ENCODE assay signal across 16 cellular contexts in the genomic region with DNA sequence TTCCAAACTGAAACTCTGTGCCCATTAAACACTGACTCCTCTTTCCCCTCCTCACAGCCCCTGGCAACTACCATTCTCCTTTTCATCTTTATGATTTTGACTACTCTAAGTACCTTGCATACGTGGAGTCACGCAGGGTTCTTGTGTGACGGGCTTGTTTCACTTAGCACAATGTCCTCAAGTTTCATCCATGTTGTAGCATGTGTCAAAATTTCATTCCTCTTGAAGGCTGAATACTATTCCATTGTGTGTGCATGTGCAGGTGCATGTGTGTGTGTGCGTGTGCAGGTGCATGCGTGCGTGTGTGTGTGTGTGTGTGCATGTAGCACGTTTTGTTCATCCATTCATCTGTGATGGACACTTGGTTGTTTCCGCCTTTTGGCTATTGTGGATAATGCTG.
DNase-seq lines count a peak whose midpoint lies in the region; ATAC-seq and TF ChIP-seq lines count a peak whose summit lies in the region.
"Had no signal": no experiment of that assay in that cellular context is flagged by ENCODE, and none has a peak within 500 bp of the region (broad histone marks: within the 10 kb centered on the region; RNA-seq: fewer than 3 reads in every experiment).

No MANE protein-coding gene starts in this region.

- H3K4me1 Mint-ChIP-seq in CD4-positive, CD25-positive, alpha-beta regulatory T cell, result peaks cover 13 to 63% (median 45%) of the 10 kb centered on the region in 4 donors
- H3K4me1 Mint-ChIP-seq in HFFc6 (ENCODE audit: low read depth), result peaks cover 88% of the 10 kb centered on the region
- H3K4me1 Mint-ChIP-seq in activated naive CD8-positive, alpha-beta T cell treated with anti-CD3 and anti-CD28 coated beads for 36 hours, result peaks cover 50% of the 10 kb centered on the region
- H3K4me1 Mint-ChIP-seq in naive thymus-derived CD4-positive, alpha-beta T cell, result peaks cover 41 to 63% (median 51%) of the 10 kb centered on the region in 7 donors

- POLR2A ChIA-PET in naive thymus-derived CD4-positive, alpha-beta T cell (lab: Charles Lee), result interaction anchor here (1.9 to 4.7 kb wide), 3 partner anchors 94 to 179 kb away, joined by 10 to 35 read pairs (median 14); no protein-coding TSS in a partner anchor

- peaks cover 47% of the 10 kb centered on the region for H3K4me1 ChIP-seq in CD4-positive, CD25-positive, alpha-beta regulatory T cell (ENCODE audit: control insufficient read depth, insufficient read depth, low read length, poor library complexity, severe bottlenecking)
- peaks cover 44 to 45% of the 10 kb centered on the region in 2 donors for H3K4me1 ChIP-seq in naive thymus-derived CD4-positive, alpha-beta T cell (ENCODE audit: control insufficient read depth in 2 of 2, insufficient read depth in 2 of 2, low read length in 2 of 2)

- no peak overlapping the region for H3K4me3 ChIP-seq in CD4-positive, CD25-positive, alpha-beta regulatory T cell (ENCODE audit: low read depth, low read length)
- H3K4me3 ChIP-seq in naive thymus-derived CD4-positive, alpha-beta T cell (ENCODE audit: low read length), result no peak overlapping the region
- H3K4me3 ChIP-seq: stomach had no signal

- intact Hi-C loops in naive thymus-derived CD4-positive, alpha-beta T cell (cut with micrococcal nuclease), result loop anchor here (5.0 to 10.0 kb wide), 4 partner anchors 62 to 442 kb away; no protein-coding TSS in a partner anchor

- H3K27ac Mint-ChIP-seq in CD4-positive, CD25-positive, alpha-beta regulatory T cell, result peak overlapping the region; percentile 81 to 99 (median 99)
- H3K27ac Mint-ChIP-seq in HFFc6, result peak overlapping the region; percentile 99
- peak overlapping the region; percentile 77 for H3K27ac Mint-ChIP-seq in activated naive CD8-positive, alpha-beta T cell treated with anti-CD3 and anti-CD28 coated beads for 36 hours
- peak overlapping the region; percentile 34 to 97 (median 89) for H3K27ac Mint-ChIP-seq in naive thymus-derived CD4-positive, alpha-beta T cell

- no peaks in the 10 kb centered on the region for H3K27me3 ChIP-seq in CD4-positive, CD25-positive, alpha-beta regulatory T cell (ENCODE audit: control insufficient read depth, insufficient read depth, low read length)
- H3K27me3 ChIP-seq in naive thymus-derived CD4-positive, alpha-beta T cell (ENCODE audit: control insufficient read depth in 2 of 2, insufficient read depth in 2 of 2, low read length in 2 of 2), result no peaks in the 10 kb centered on the region
- H3K27me3 ChIP-seq: stomach had no signal

- no peaks in the 10 kb centered on the region for H3K27me3 Mint-ChIP-seq in CD4-positive, CD25-positive, alpha-beta regulatory T cell
- no peaks in the 10 kb centered on the region; the same call in 1 of the 2 replicates for H3K27me3 Mint-ChIP-seq in HFFc6 (ENCODE audit: insufficient read depth)
- no peaks in the 10 kb centered on the region for H3K27me3 Mint-ChIP-seq in activated naive CD8-positive, alpha-beta T cell treated with anti-CD3 and anti-CD28 coated beads for 36 hours
- no peaks in the 10 kb centered on the region for H3K27me3 Mint-ChIP-seq in naive thymus-derived CD4-positive, alpha-beta T cell

- H3K4me3 Mint-ChIP-seq in CD4-positive, CD25-positive, alpha-beta regulatory T cell, result peak overlapping the region in 1 of 4 donors; percentile 40
- no peak overlapping the region; the same call in 1 of the 2 replicates for H3K4me3 Mint-ChIP-seq in HFFc6
- no peak overlapping the region for H3K4me3 Mint-ChIP-seq in activated naive CD8-positive, alpha-beta T cell treated with anti-CD3 and anti-CD28 coated beads for 36 hours
- no peak overlapping the region for H3K4me3 Mint-ChIP-seq in naive thymus-derived CD4-positive, alpha-beta T cell

- H3K9me3 Mint-ChIP-seq in CD4-positive, CD25-positive, alpha-beta regulatory T cell, result no peaks in the 10 kb centered on the region
- no peaks in the 10 kb centered on the region for H3K9me3 Mint-ChIP-seq in HFFc6
- no peaks in the 10 kb centered on the region for H3K9me3 Mint-ChIP-seq in activated naive CD8-positive, alpha-beta T cell treated with anti-CD3 and anti-CD28 coated beads for 36 hours
- H3K9me3 Mint-ChIP-seq in naive thymus-derived CD4-positive, alpha-beta T cell, result no peaks in the 10 kb centered on the region

- H3K36me3 Mint-ChIP-seq in CD4-positive, CD25-positive, alpha-beta regulatory T cell, result no peaks in the 10 kb centered on the region
- H3K36me3 Mint-ChIP-seq in HFFc6 (ENCODE audit: low read depth), result no peaks in the 10 kb centered on the region
- no peaks in the 10 kb centered on the region for H3K36me3 Mint-ChIP-seq in activated naive CD8-positive, alpha-beta T cell treated with anti-CD3 and anti-CD28 coated beads for 36 hours
- no peaks in the 10 kb centered on the region for H3K36me3 Mint-ChIP-seq in naive thymus-derived CD4-positive, alpha-beta T cell

- H3K36me3 ChIP-seq in CD4-positive, CD25-positive, alpha-beta regulatory T cell (ENCODE audit: control insufficient read depth, insufficient read depth, low read length), result no peaks in the 10 kb centered on the region
- H3K36me3 ChIP-seq in naive thymus-derived CD4-positive, alpha-beta T cell (ENCODE audit: control insufficient read depth in 2 of 3, insufficient read depth in 3 of 3, low read length in 3 of 3), result no peaks in the 10 kb centered on the region
- H3K36me3 ChIP-seq: stomach had no signal

- ATAC-seq in CD4-positive, CD25-positive, alpha-beta regulatory T cell (ENCODE audit: low read depth in 2 of 2), result no peak
- no peak for ATAC-seq in naive thymus-derived CD4-positive, alpha-beta T cell
- ATAC-seq in GM18861 (IDR thresholded peaks at IDR 0.05; ENCODE audit: unreplicated experiment) (no peak), HG03457 (IDR thresholded peaks at IDR 0.05; ENCODE audit: unreplicated experiment) (no peak), GM21717 (IDR thresholded peaks at IDR 0.05; ENCODE audit: unreplicated experiment) (no peak)
- ATAC-seq: Panc1 had no signal

- H3K27ac ChIP-seq in CD4-positive, CD25-positive, alpha-beta regulatory T cell (ENCODE audit: insufficient read depth, low read length, poor library complexity, severe bottlenecking), result peak overlapping the region; percentile 93
- no peak overlapping the region for H3K27ac ChIP-seq in naive thymus-derived CD4-positive, alpha-beta T cell (ENCODE audit: low read depth, low read length)
- H3K27ac ChIP-seq: C4-2B had no signal

- no peaks in the 10 kb centered on the region for H3K9me3 ChIP-seq in CD4-positive, CD25-positive, alpha-beta regulatory T cell (ENCODE audit: control insufficient read depth in 2 of 2, low read length in 2 of 2)
- no peaks in the 10 kb centered on the region for H3K9me3 ChIP-seq in naive thymus-derived CD4-positive, alpha-beta T cell (ENCODE audit: control insufficient read depth in 2 of 3, low read length in 3 of 3)
- H3K9me3 ChIP-seq: stomach had no signal

- DNase-seq in CD4-positive, CD25-positive, alpha-beta regulatory T cell, result no peak
- DNase-seq in HFFc6 (no peak), NCI-H524 treated with DMSO at 0.1 percent for 48 hours (lab: John Stamatoyannopoulos, UW) (no peak)
- no peak for DNase-seq in activated naive CD8-positive, alpha-beta T cell treated with anti-CD3 and anti-CD28 coated beads for 36 hours
- DNase-seq in naive thymus-derived CD4-positive, alpha-beta T cell, result no peak
- DNase-seq: foreskin fibroblast; GDM1; NCI-H1105; NCI-H446; stimulated activated CD4-positive, alpha-beta T cell treated with anti-CD3 and anti-CD28 coated beads, Interleukin-4, amount 100 ng/mL, for 1 hour; stomach had no signal

- CTCF ChIA-PET in naive thymus-derived CD4-positive, alpha-beta T cell (lab: Charles Lee), result no interaction called here

- no peak for TF ChIP-seq CTCF in HFFc6 (IDR thresholded peaks at IDR 0.05)
